ENCODE assay signal across 1 cellular context in genomic region chr22:24650884-24651283, GRCh38.
TF ChIP-seq lines count a peak whose summit lies in the region.

No MANE protein-coding gene starts in this region.

TF ChIP-seq in HepG2, 621 proteins besides CTCF, POLR2A, EP300 and RAD21:
- peak; percentile 64 for TF ChIP-seq STAG1 (CRISPR knock-in tag; IDR thresholded peaks at IDR 0.05)
